In genomic region chr11:87398913-87399312, GRCh38 we compare ENCODE assay signal across 19 cellular contexts.
DNase-seq lines count a peak whose midpoint lies in the region; TF ChIP-seq lines count a peak whose summit lies in the region.
"Had no signal": no experiment of that assay in that cellular context is flagged by ENCODE, and none has a peak within 500 bp of the region (broad histone marks: within the 10 kb centered on the region; RNA-seq: fewer than 3 reads in every experiment).

No MANE protein-coding gene starts in this region.

- intact Hi-C loops in lower leg skin (cut with DNase I; ENCODE audit: low total_unique reads): no loop called here

- no peak overlapping the region for H3K4me3 ChIP-seq in lower leg skin (ENCODE audit: low read depth, poor library complexity, severe bottlenecking)
- no peak overlapping the region for H3K4me3 ChIP-seq in tibial nerve
- H3K4me3 ChIP-seq: SJSA1, skin epidermis had no signal

- TF ChIP-seq CTCF in lower leg skin (IDR thresholded peaks at IDR 0.05) (no peak), tibial nerve (IDR thresholded peaks at IDR 0.05) (no peak), GM10266 (IDR thresholded peaks at IDR 0.05; ENCODE audit: control insufficient read depth, insufficient read depth, low read depth, missing control alignments) (no peak)

- H3K36me3 ChIP-seq in tibial nerve: no peaks in the 10 kb centered on the region
- H3K36me3 ChIP-seq: SJSA1 had no signal

- H3K27ac ChIP-seq in tibial nerve: peak overlapping the region in 1 of 4 donors; percentile 55
- H3K27ac ChIP-seq: SJSA1, skin epidermis had no signal

- peaks cover 0 to 14% (median 0%) of the 10 kb centered on the region in 4 donors for H3K4me1 ChIP-seq in tibial nerve
- H3K4me1 ChIP-seq: SJSA1 had no signal

- TF ChIP-seq POLR2A in lower leg skin (IDR thresholded peaks at IDR 0.05): no peak
- no peak for TF ChIP-seq POLR2A in tibial nerve (IDR thresholded peaks at IDR 0.05)

- 25 to 40% methylated on average over 2 of the region's 2 CpGs for WGBS in lower leg skin, 2 donors
- WGBS in tibial nerve, 2 donors: 56 to 62% methylated on average over 2 of the region's 2 CpGs

- H3K9me3 ChIP-seq in tibial nerve: no peaks in the 10 kb centered on the region
- H3K9me3 ChIP-seq: SJSA1 had no signal

- DNase-seq in GM04504 (ENCODE audit: low read depth) (peak; percentile 21), fibroblast of peridontal ligament (ENCODE audit: extremely low read depth) (peak; percentile 28), lower leg skin (ENCODE audit: low spot score in 2 of 2) (peak; percentile 79 to 89), tibial nerve (ENCODE audit: low spot score in 2 of 2) (peak; percentile 64 to 88), NCI-H1105 treated with DMSO at 0.1 percent for 48 hours (lab: John Stamatoyannopoulos, UW) (no peak), GM10266 (ENCODE audit: extremely low spot score) (no peak)
- no peak for DNase-seq in activated CD4-positive, CD25-positive, alpha-beta regulatory T cell (lab: John Stamatoyannopoulos, UW)
- DNase-seq in central memory CD4-positive, alpha-beta T cell: no peak
- DNase-seq: activated CD4-positive, alpha-beta memory T cell treated with anti-CD3 and anti-CD28 coated beads for 36 hours; activated CD8-positive, alpha-beta memory T cell treated with anti-CD3 and anti-CD28 coated beads, Interleukin-2, amount 50 U/mL, for 48 hours; CD4-positive, CD25-positive, alpha-beta regulatory T cell; H9; islet precursor cell; MV-4-11; NCI-H1694; NCI-H526 treated with DMSO at 0.1 percent for 48 hours; T-cell had no signal

- no peaks in the 10 kb centered on the region for H3K27me3 ChIP-seq in tibial nerve
- H3K27me3 ChIP-seq: SJSA1 had no signal

- TF ChIP-seq EP300 in tibial nerve (IDR thresholded peaks at IDR 0.05): peak in 1 of 2 donors; percentile 90

Comparison
In these comparisons a context has a peak if more than half of its experiments do, and no peak if none do; other contexts are left out.
1. DNase-seq: peak in GM04504 (single experiment), fibroblast of peridontal ligament (single experiment), lower leg skin (2 of 2) and tibial nerve (2 of 2); none in NCI-H1105 treated with DMSO at 0.1 percent for 48 hours (single experiment), activated CD4-positive, CD25-positive, alpha-beta regulatory T cell (0 of 4), central memory CD4-positive, alpha-beta T cell (single experiment) and GM10266 (single experiment).